ENCODE assay signal across 26 cellular contexts in the genomic region with DNA sequence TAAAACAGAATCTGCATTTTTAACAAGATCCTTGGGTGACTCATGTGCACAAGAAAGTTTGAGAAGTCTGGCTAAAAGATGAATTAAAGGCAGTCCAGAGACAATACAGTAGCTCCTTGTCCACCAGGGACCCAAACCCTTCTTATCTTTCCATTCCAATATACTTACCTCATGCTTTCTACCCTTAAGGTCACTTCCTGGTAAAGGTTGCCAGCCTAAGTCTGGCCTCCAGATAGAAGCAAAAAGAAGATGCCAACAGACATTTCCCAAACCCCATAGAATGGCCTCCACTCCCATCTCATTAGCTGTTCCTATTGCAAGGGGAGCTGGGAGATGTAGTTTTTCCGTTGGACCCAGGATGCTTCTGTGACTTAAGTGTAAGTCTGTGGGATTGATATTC.
DNase-seq lines count a peak whose midpoint lies in the region; ATAC-seq, FAIRE-seq and TF ChIP-seq lines count a peak whose summit lies in the region.
"Had no signal": no experiment of that assay in that cellular context is flagged by ENCODE, and none has a peak within 500 bp of the region (broad histone marks: within the 10 kb centered on the region; RNA-seq: fewer than 3 reads in every experiment).

No MANE protein-coding gene starts in this region.

- H2AFZ ChIP-seq in GM23338 (peak overlapping the region; percentile 77), hepatocyte (no peak overlapping the region)

- H3K9me2 ChIP-seq in GM23338 (ENCODE audit: insufficient read depth) (no peaks in the 10 kb centered on the region), hepatocyte (replicated peaks; ENCODE audit: insufficient read depth) (no peaks in the 10 kb centered on the region)
- H3K9me2 ChIP-seq: SK-N-SH had no signal

- no peak overlapping the region for H3K27ac ChIP-seq in GM23338 (ENCODE audit: low read depth)
- H3K27ac ChIP-seq in RWPE1, result no peak overlapping the region
- peak overlapping the region; percentile 71 for H3K27ac ChIP-seq in hepatocyte
- H3K27ac ChIP-seq in small intestine (ENCODE audit: low read depth in 1 of 2, low read length in 1 of 2), result peak overlapping the region in 1 of 2 donors; percentile 46
- no peak overlapping the region for H3K27ac ChIP-seq in upper lobe of left lung
- H3K27ac ChIP-seq: A549, HL-60 had no signal

- TF ChIP-seq EP300 in upper lobe of left lung (IDR thresholded peaks at IDR 0.05), result no peak

- H3F3A ChIP-seq in GM23338 (replicated peaks; ENCODE audit: low read depth), result no peaks in the 10 kb centered on the region

- WGBS in hepatocyte (ENCODE audit: low lambda C conversion rate, missing lambda C conversion rate), result 80% methylated on average over 1 of the region's 1 CpG
- 78 to 87% (median 84%) methylated on average over 1 of the region's 1 CpG for WGBS in small intestine, 3 donors
- 94 to 100% methylated on average over 1 of the region's 1 CpG for WGBS in upper lobe of left lung, 2 donors

- H3K9me3 ChIP-seq in hepatocyte (ENCODE audit: low read depth) (no peaks in the 10 kb centered on the region), small intestine (ENCODE audit: control insufficient read depth, low read depth) (no peaks in the 10 kb centered on the region), upper lobe of left lung (no peaks in the 10 kb centered on the region)
- H3K9me3 ChIP-seq: A549, MG63, SK-N-SH had no signal

- H3K36me3 ChIP-seq in GM23338 (ENCODE audit: insufficient read depth), result no peaks in the 10 kb centered on the region
- H3K36me3 ChIP-seq in hepatocyte (replicated peaks; ENCODE audit: insufficient read depth, low read depth), result no peaks in the 10 kb centered on the region
- no peaks in the 10 kb centered on the region for H3K36me3 ChIP-seq in small intestine (ENCODE audit: control insufficient read depth in 2 of 2, insufficient read depth in 2 of 2, low read length in 2 of 2)
- H3K36me3 ChIP-seq in upper lobe of left lung, result no peaks in the 10 kb centered on the region
- H3K36me3 ChIP-seq: MG63 had no signal

- H3K4me2 ChIP-seq in GM23338 (no peak overlapping the region), hepatocyte (peak overlapping the region; percentile 47)
- H3K4me2 ChIP-seq: A549, SK-N-SH had no signal

- H3K79me2 ChIP-seq in GM23338 (replicated peaks; ENCODE audit: insufficient read depth) (no peaks in the 10 kb centered on the region), hepatocyte (no peaks in the 10 kb centered on the region)

- no peak overlapping the region for H3K27ac Mint-ChIP-seq in GM23338
- H3K27ac Mint-ChIP-seq: CD4-positive, alpha-beta T cell had no signal

- no peaks in the 10 kb centered on the region for H3K27me3 Mint-ChIP-seq in GM23338 (ENCODE audit: insufficient read depth, low read depth, poor library complexity)

- H4K20me1 ChIP-seq in GM23338 (replicated peaks; ENCODE audit: insufficient read depth) (no peaks in the 10 kb centered on the region), hepatocyte (ENCODE audit: insufficient read depth, poor library complexity, severe bottlenecking) (no peaks in the 10 kb centered on the region)

- POLR2A ChIA-PET in RWPE1 (lab: Yijun Ruan, JAX; ENCODE audit: low non-redundant PET), result no interaction called here

- H3K9me3 Mint-ChIP-seq in GM23338, result no peaks in the 10 kb centered on the region; the same call in 2 of the 3 replicates
- H3K9me3 Mint-ChIP-seq: CD4-positive, alpha-beta T cell had no signal

- peaks cover 2% of the 10 kb centered on the region; the same call in 1 of the 3 replicates for H3K4me1 Mint-ChIP-seq in GM23338

- H3K27me3 ChIP-seq in GM23338 (ENCODE audit: insufficient read depth) (no peaks in the 10 kb centered on the region), hepatocyte (no peaks in the 10 kb centered on the region), small intestine (ENCODE audit: control insufficient read depth in 2 of 2, insufficient read depth in 2 of 2, low read length in 2 of 2) (no peaks in the 10 kb centered on the region), upper lobe of left lung (no peaks in the 10 kb centered on the region)
- H3K27me3 ChIP-seq: MG63 had no signal

- no peak for FAIRE-seq in small intestine (lab: Jason Lieb, UNC)
- FAIRE-seq: A549, GM12878, GM18507, H54, RCC 7860 had no signal

- ATAC-seq in GM23338, result no peak
- ATAC-seq in upper lobe of left lung (ENCODE audit: low FRiP score in 2 of 2), result no peak
- ATAC-seq in GM18502 (IDR thresholded peaks at IDR 0.05; ENCODE audit: poor library complexity, unreplicated experiment), result no peak
- ATAC-seq: A549, GM12878 had no signal

- H3K4me3 ChIP-seq in GM23338 (no peak overlapping the region), hepatocyte (no peak overlapping the region), small intestine (ENCODE audit: low read depth in 1 of 2, low read length in 2 of 2) (no peak overlapping the region), upper lobe of left lung (no peak overlapping the region)
- H3K4me3 ChIP-seq: A549, GM12878, MG63 had no signal

- no peak for TF ChIP-seq CTCF in GM23338 (conservative IDR thresholded peaks at IDR 0.05; ENCODE audit: low read depth in 2 of 2)
- TF ChIP-seq CTCF in RWPE1 (conservative IDR thresholded peaks at IDR 0.05; ENCODE audit: low read depth), result no peak
- TF ChIP-seq CTCF in hepatocyte (IDR thresholded peaks at IDR 0.05; ENCODE audit: poor library complexity), result no peak
- no peak for TF ChIP-seq CTCF in upper lobe of left lung (IDR thresholded peaks at IDR 0.05)

- DNase-seq in GM23338 (ENCODE audit: low spot score) (peak; percentile 14), RWPE1 (ENCODE audit: low spot score) (peak; percentile 30), hepatocyte (ENCODE audit: low spot score) (no peak), small intestine (peak; percentile 24), HuH-7 (ENCODE audit: low spot score) (no peak), upper lobe of left lung (no peak)
- DNase-seq: CD4-positive, alpha-beta T cell; DMS53; EL; IMR-90; NCI-H1092; NCI-H146; NCI-H2029 treated with DMSO at 0.1 percent for 48 hours; NCI-H2171; NCI-H748 treated with DMSO at 0.1 percent for 48 hours; NK-92 treated with Interleukin-12 subunit alpha and Interleukin-12 subunit beta, amount 100 ng/mL, for 24 hours; SHP77; SK-N-SH had no signal

- no peak overlapping the region for H3K4me3 Mint-ChIP-seq in GM23338
- H3K4me3 Mint-ChIP-seq: CD4-positive, alpha-beta T cell had no signal

- no peaks in the 10 kb centered on the region for H3K36me3 Mint-ChIP-seq in GM23338 (ENCODE audit: low read depth)

- CTCF ChIA-PET in RWPE1 (lab: Yijun Ruan, JAX), result interaction anchor here (0.6 kb wide), 1 partner anchor 284 kb away, joined by 4 read pairs; no protein-coding TSS in a partner anchor

- TF ChIP-seq POLR2A in upper lobe of left lung (IDR thresholded peaks at IDR 0.05), result no peak

- H3K4me1 ChIP-seq in GM23338 (ENCODE audit: insufficient read depth) (no peaks in the 10 kb centered on the region), hepatocyte (ENCODE audit: insufficient read depth) (no peaks in the 10 kb centered on the region), small intestine (ENCODE audit: control insufficient read depth in 2 of 2, insufficient read depth in 1 of 2, low read depth in 1 of 2, low read length in 1 of 2) (peaks cover 0 to 2% of the 10 kb centered on the region in 2 donors), upper lobe of left lung (no peaks in the 10 kb centered on the region)
- H3K4me1 ChIP-seq: A549 had no signal

TF ChIP-seq in GM23338, 12 proteins besides CTCF, POLR2A, EP300 and RAD21 (continues in another document):
- no peak for TF ChIP-seq EZH2phosphoT487 (IDR thresholded peaks at IDR 0.05; ENCODE audit: unreplicated experiment)
- peak; percentile 28; the same call in 1 of the 2 replicates for TF ChIP-seq ETS1 (IDR thresholded peaks at IDR 0.05)
- TF ChIP-seq ZNF114 (CRISPR knock-in tag; IDR thresholded peaks at IDR 0.05), result no peak

Comparison
In these comparisons a context has a peak if more than half of its experiments do, and no peak if none do; other contexts are left out.
1. DNase-seq: peak in GM23338 (single experiment), RWPE1 (single experiment) and small intestine (single experiment); none in hepatocyte (single experiment), HuH-7 (single experiment) and upper lobe of left lung (0 of 2).